ENCODE assay signal across 8 cellular contexts in genomic region chr13:49635599-49636433, GRCh38. TPM values are rescaled to one million over a fixed set of nuclear protein-coding genes. Genes with fewer than 3 reads are reported as not detected.
DNase-seq lines count a peak whose midpoint lies in the region; ATAC-seq and TF ChIP-seq lines count a peak whose summit lies in the region.

No MANE protein-coding gene starts in this region.

- TF ChIP-seq CTCF in breast epithelium (IDR thresholded peaks at IDR 0.05) (no peak), MCF 10A (IDR thresholded peaks at IDR 0.05; ENCODE audit: unreplicated experiment) (no peak), foreskin keratinocyte (conservative IDR thresholded peaks at IDR 0.05) (no peak)

- BruUV-seq in MCF 10A (replicated peaks; lab: Mats Ljungman, UMichigan) = no TSS peak

- H3K9me3 Mint-ChIP-seq in MCF 10A (ENCODE audit: unreplicated experiment) = no peaks in the 10 kb centered on the region

- no peak overlapping the region for H3K27ac Mint-ChIP-seq in MCF 10A (ENCODE audit: low read depth, unreplicated experiment)

- POLR2A ChIA-PET in MCF 10A (lab: Yijun Ruan, JAX) = no interaction called here

- H3K27me3 ChIP-seq in breast epithelium (no peaks in the 10 kb centered on the region), SJSA1 (replicated peaks) (no peaks in the 10 kb centered on the region), skeletal muscle tissue (ENCODE audit: control insufficient read depth in 3 of 3, insufficient read depth in 3 of 3, low read length in 3 of 3) (no peaks in the 10 kb centered on the region), foreskin keratinocyte (no peaks in the 10 kb centered on the region)

- DNase-seq in breast epithelium (ENCODE audit: low spot score in 2 of 2) (no peak), MCF 10A (ENCODE audit: unreplicated experiment) (no peak), SJSA1 (ENCODE audit: low read depth in 1 of 2, low spot score in 2 of 2) (peak in 1 of 2 experiments; percentile 22), fibroblast of gingiva (ENCODE audit: low read depth) (peak; percentile 74), NCI-H2081 (lab: John Stamatoyannopoulos, UW) (no peak), foreskin keratinocyte (no peak), SW480 (ENCODE audit: low spot score) (no peak)

- H3K4me1 ChIP-seq in breast epithelium = no peaks in the 10 kb centered on the region
- H3K4me1 ChIP-seq in SJSA1 (replicated peaks) = no peaks in the 10 kb centered on the region
- H3K4me1 ChIP-seq in skeletal muscle tissue (ENCODE audit: control insufficient read depth in 3 of 3, insufficient read depth in 3 of 3, low read length in 3 of 3) = no peaks in the 10 kb centered on the region
- H3K4me1 ChIP-seq in foreskin keratinocyte = no peaks in the 10 kb centered on the region

- peaks cover under 1% of the 10 kb centered on the region for H3K36me3 Mint-ChIP-seq in MCF 10A (ENCODE audit: insufficient read depth, unreplicated experiment)

- no peaks in the 10 kb centered on the region for H3K36me3 ChIP-seq in breast epithelium
- no peaks in the 10 kb centered on the region for H3K36me3 ChIP-seq in SJSA1
- H3K36me3 ChIP-seq in skeletal muscle tissue (ENCODE audit: control insufficient read depth in 3 of 3, insufficient read depth in 3 of 3, low read length in 3 of 3) = no peaks in the 10 kb centered on the region

- no peak for TF ChIP-seq POLR2A in breast epithelium (IDR thresholded peaks at IDR 0.05)

- intact Hi-C loops in breast epithelium (cut with DNase I; ENCODE audit: low total_unique reads) (no loop called here), MCF 10A (cut with micrococcal nuclease) (no loop called here)

- no peak for ATAC-seq in foreskin keratinocyte

- no peak overlapping the region for H3K9ac ChIP-seq in skeletal muscle tissue (ENCODE audit: low read depth in 1 of 3, low read length in 3 of 3)

- H3K4me3 ChIP-seq in breast epithelium (peak overlapping the region; percentile 8 to 56 (median 36)), SJSA1 (peak overlapping the region; percentile 23), skeletal muscle tissue (ENCODE audit: low read length in 3 of 3) (peak overlapping the region; percentile 45 to 49 (median 49))

- peaks cover 7% of the 10 kb centered on the region for H3K4me1 Mint-ChIP-seq in MCF 10A (ENCODE audit: insufficient read depth, unreplicated experiment)

- CTCF ChIA-PET in MCF 10A (lab: Yijun Ruan, JAX) = no interaction called here

- H3K4me3 Mint-ChIP-seq in MCF 10A (ENCODE audit: unreplicated experiment) = no peak overlapping the region

- H3K27me3 Mint-ChIP-seq in MCF 10A (ENCODE audit: insufficient read depth, unreplicated experiment) = no peaks in the 10 kb centered on the region

- H3K9me3 ChIP-seq in breast epithelium = no peaks in the 10 kb centered on the region
- no peaks in the 10 kb centered on the region for H3K9me3 ChIP-seq in SJSA1 (replicated peaks)
- no peaks in the 10 kb centered on the region for H3K9me3 ChIP-seq in skeletal muscle tissue (ENCODE audit: control insufficient read depth in 3 of 3, low read length in 3 of 3)

- H3K27ac ChIP-seq in breast epithelium = no peak overlapping the region
- H3K27ac ChIP-seq in SJSA1 = no peak overlapping the region
- no peak overlapping the region for H3K27ac ChIP-seq in skeletal muscle tissue (ENCODE audit: low read depth, low read length)
- H3K27ac ChIP-seq in foreskin keratinocyte = no peak overlapping the region

RNA-seq across cellular contexts. Expression of gene ARL11, which starts 7.5 kb away (rescaled TPM):
- total RNA-seq in breast epithelium (1 to 10 TPM in 2 of 3 donors, under 1 TPM in 1; 0.98 to 1.4 (median 1.3) TPM), MCF 10A (2022) (not detected in 2 replicates), skeletal muscle tissue (under 0.01 TPM), foreskin keratinocyte (0.53 and 0.54 TPM in 2 replicates)
- total RNA-seq in SJSA1 (2014; rRNA removed; shearing (Covaris generic)) = 0.03 TPM in 1 of 2 replicates, not detected in the other
- polyA plus RNA-seq in foreskin keratinocyte = 0.46 and 0.57 TPM in 2 replicates

RNA-seq across cellular contexts. Expression of gene RCBTB1, which starts 50.5 kb away (rescaled TPM):
- 10 to 100 TPM; 13.8 to 18.4 (median 17.9) TPM for total RNA-seq in breast epithelium
- 16.8 and 17.9 TPM in 2 replicates for total RNA-seq in MCF 10A (2022)
- 10.3 and 13.5 TPM in 2 replicates for total RNA-seq in SJSA1 (2014; rRNA removed; shearing (Covaris generic))
- 9.4 TPM for total RNA-seq in skeletal muscle tissue
- 23.8 and 24.7 TPM in 2 replicates for total RNA-seq in foreskin keratinocyte
- 7.4 and 7.5 TPM in 2 replicates for polyA plus RNA-seq in foreskin keratinocyte

RNA-seq across cellular contexts. Expression of gene EBPL, which starts 55.5 kb away (rescaled TPM):
- 100 to 1,000 TPM in 1 of 3 donors, 10 to 100 TPM in 2; 33.3 to 104 (median 80.1) TPM for total RNA-seq in breast epithelium
- total RNA-seq in MCF 10A (2022) = 90.1 and 121 TPM in 2 replicates
- 78.8 and 120 TPM in 2 replicates for total RNA-seq in SJSA1 (2014; rRNA removed; shearing (Covaris generic))
- total RNA-seq in skeletal muscle tissue = 31.3 TPM
- 36.3 and 49.3 TPM in 2 replicates for total RNA-seq in foreskin keratinocyte
- polyA plus RNA-seq in foreskin keratinocyte = 52.7 and 71.7 TPM in 2 replicates
